12 cellular contexts compared by ENCODE assay signal in the genomic region with DNA sequence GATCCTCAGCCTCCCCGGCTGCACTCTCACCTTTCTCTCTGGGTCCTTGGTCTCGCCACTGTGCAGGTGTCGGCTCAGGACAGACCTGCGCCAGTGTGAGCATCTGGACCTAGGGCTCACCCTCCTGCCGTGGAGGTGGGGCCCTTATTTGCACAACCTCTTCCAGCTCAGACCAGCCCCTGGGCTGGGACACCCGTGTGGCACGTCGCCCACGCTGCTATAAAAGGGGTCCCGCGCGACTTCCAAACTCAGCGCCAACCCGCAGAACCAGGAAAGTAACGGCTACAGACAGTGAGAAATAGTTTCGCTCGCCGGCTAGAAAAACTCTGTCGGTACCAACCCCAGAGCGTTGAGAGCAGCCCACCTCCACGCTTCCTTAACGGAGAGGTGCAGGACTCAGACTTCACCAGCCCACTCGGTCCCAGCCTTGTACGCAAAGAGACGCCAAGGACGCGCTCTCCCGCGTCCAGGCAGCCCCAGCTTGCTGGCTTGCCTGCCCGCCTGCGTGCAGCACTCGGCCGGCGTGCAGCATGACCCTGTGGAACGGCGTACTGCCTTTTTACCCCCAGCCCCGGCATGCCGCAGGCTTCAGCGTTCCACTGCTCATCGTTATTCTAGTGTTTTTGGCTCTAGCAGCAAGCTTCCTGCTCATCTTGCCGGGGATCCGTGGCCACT. TPM values are rescaled to one million over a fixed set of nuclear protein-coding genes. Genes with fewer than 3 reads are reported as not detected.
DNase-seq lines count a peak whose midpoint lies in the region; ATAC-seq and TF ChIP-seq lines count a peak whose summit lies in the region.
"Had no signal": no experiment of that assay in that cellular context is flagged by ENCODE, and none has a peak within 500 bp of the region (broad histone marks: within the 10 kb centered on the region; RNA-seq: fewer than 3 reads in every experiment).

TSS of gene DUOX2 (minus strand) at position 97 of the 675 bp plus-strand sequence. CDS start 761 bp downstream, outside the sequence.
TSS of gene DUOXA2 (plus strand) at position 251 of the 675 bp plus-strand sequence. CDS start at position 531, 280 bp downstream.

- no peaks in the 10 kb centered on the region for H3K79me2 ChIP-seq in Karpas-422 (ENCODE audit: low read length)
- no peaks in the 10 kb centered on the region for H3K79me2 ChIP-seq in parathyroid adenoma

- 10% methylated on average over 42 of the region's 42 CpGs for WGBS in ectodermal cell, 2 experiments
- whole genome bisulfite sequencing in body of pancreas, 2 donors = 2 to 4% methylated on average over 25 to 42 of the region's 42 CpGs

- H3K36me3 ChIP-seq in Karpas-422 (ENCODE audit: insufficient read depth, low read length) (no peaks in the 10 kb centered on the region), ectodermal cell (ENCODE audit: control insufficient read depth, insufficient read depth, low read length) (no peaks in the 10 kb centered on the region), parathyroid adenoma (ENCODE audit: control insufficient read depth, insufficient read depth, low read length) (no peaks in the 10 kb centered on the region), body of pancreas (replicated peaks in 1 of 2; ENCODE audit: insufficient read depth in 1 of 2, low read depth in 2 of 2) (no peaks in the 10 kb centered on the region)

- H3K9ac ChIP-seq in Karpas-422 (ENCODE audit: low read length) = no peak within 1 kb of the TSS
- H3K9ac ChIP-seq in parathyroid adenoma = no peak within 1 kb of the TSS

- TF ChIP-seq CTCF in parathyroid adenoma (IDR thresholded peaks at IDR 0.05) (no peak), body of pancreas (IDR thresholded peaks at IDR 0.05) (no peak)

- no peak for TF ChIP-seq POLR2A in body of pancreas (IDR thresholded peaks at IDR 0.05)

- H2AFZ ChIP-seq in Karpas-422 (ENCODE audit: low read length) = no peak within 1 kb of the TSS
- no peak within 1 kb of the TSS for H2AFZ ChIP-seq in parathyroid adenoma

- H3K4me1 ChIP-seq in Karpas-422 (ENCODE audit: low read length) = peaks cover 9% of the 10 kb centered on the region
- peaks cover 12% of the 10 kb centered on the region for H3K4me1 ChIP-seq in ectodermal cell (ENCODE audit: control insufficient read depth, insufficient read depth, low read length)
- no peaks in the 10 kb centered on the region for H3K4me1 ChIP-seq in parathyroid adenoma
- H3K4me1 ChIP-seq in body of pancreas = peaks cover 41% of the 10 kb centered on the region

- ATAC-seq in body of pancreas (no peak), GM18907 (IDR thresholded peaks at IDR 0.05; ENCODE audit: unreplicated experiment) (no peak), HG03565 (IDR thresholded peaks at IDR 0.05; ENCODE audit: unreplicated experiment) (no peak)

- H3K4me3 ChIP-seq in Karpas-422 (ENCODE audit: low read length) (peak within 1 kb of the TSS; percentile 37; the same call in 1 of the 2 replicates), ectodermal cell (ENCODE audit: insufficient read depth, low read depth, low read length) (peak within 1 kb of the TSS; percentile 27), parathyroid adenoma (ENCODE audit: low read depth, low read length) (no peak within 1 kb of the TSS), body of pancreas (no peak within 1 kb of the TSS)

- peak within 1 kb of the TSS; percentile 36 for H3K4me2 ChIP-seq in Karpas-422 (ENCODE audit: low read depth, low read length, poor library complexity, severe bottlenecking)
- H3K4me2 ChIP-seq in parathyroid adenoma (ENCODE audit: low read length) = peak within 1 kb of the TSS; percentile 12

- no peaks in the 10 kb centered on the region for H3K27me3 ChIP-seq in Karpas-422 (ENCODE audit: low read length)
- H3K27me3 ChIP-seq in ectodermal cell (ENCODE audit: control insufficient read depth, insufficient read depth, low read length, poor library complexity, severe bottlenecking) = peaks cover 87% of the 10 kb centered on the region
- H3K27me3 ChIP-seq in parathyroid adenoma (ENCODE audit: control insufficient read depth, insufficient read depth, low read length) = no peaks in the 10 kb centered on the region
- peaks cover 0 to 39% of the 10 kb centered on the region in 2 donors for H3K27me3 ChIP-seq in body of pancreas

- H3K9me2 ChIP-seq in Karpas-422 (replicated peaks; ENCODE audit: insufficient read depth, low read length) = no peaks in the 10 kb centered on the region

- H3K9me3 ChIP-seq in Karpas-422 (ENCODE audit: low read length) = no peaks in the 10 kb centered on the region
- no peaks in the 10 kb centered on the region for H3K9me3 ChIP-seq in ectodermal cell (ENCODE audit: control insufficient read depth, low read length)
- H3K9me3 ChIP-seq in parathyroid adenoma (ENCODE audit: control insufficient read depth, low read length) = no peaks in the 10 kb centered on the region
- no peaks in the 10 kb centered on the region for H3K9me3 ChIP-seq in body of pancreas

- H3K27ac ChIP-seq in Karpas-422 (ENCODE audit: low read length) (no peak within 1 kb of the TSS), ectodermal cell (ENCODE audit: insufficient read depth, low read depth, low read length, poor library complexity, severe bottlenecking) (no peak within 1 kb of the TSS), parathyroid adenoma (no peak within 1 kb of the TSS), body of pancreas (no peak within 1 kb of the TSS)

- intact Hi-C loops in body of pancreas (cut with DNase I) = no loop called here

- DNase-seq in NCI-H1417 (lab: John Stamatoyannopoulos, UW) = peak in 2 of 3 experiments; percentile 16 to 28
- no peak for DNase-seq in NCI-H1417 treated with DMSO at 0.1 percent for 48 hours (lab: John Stamatoyannopoulos, UW)
- DNase-seq in Karpas-422 = no peak
- no peak for DNase-seq in body of pancreas
- DNase-seq: activated CD4-positive, alpha-beta T cell treated with anti-CD3 and anti-CD28 coated beads for 48 hours; caudate nucleus; OCI-M1 had no signal

- no peaks in the 10 kb centered on the region for H4K20me1 ChIP-seq in Karpas-422 (ENCODE audit: insufficient read depth, low read depth, low read length)

RNA-seq across cellular contexts. Expression of gene DUOX2, which starts in this region (rescaled TPM):
- 0.07 and 0.45 TPM in 2 replicates for total RNA-seq in Karpas-422 (2014; rRNA removed; shearing (Covaris generic); ENCODE audit: low replicate concordance)
- not detected for polyA plus RNA-seq in ectodermal cell (2013, experiment 1 of 4)
- polyA plus RNA-seq in ectodermal cell (2013, experiment 2 of 4) = 0.20 TPM
- polyA plus RNA-seq in ectodermal cell (2013, experiment 3 of 4) = not detected
- 0.24 TPM for polyA plus RNA-seq in ectodermal cell (2013, experiment 4 of 4)
- under 1 TPM; under 0.01 to 0.26 TPM for total RNA-seq in body of pancreas
- total RNA-seq: glomerular endothelial cell had no signal

RNA-seq across cellular contexts. Expression of gene DUOXA2, which starts in this region (rescaled TPM):
- total RNA-seq in Karpas-422 (2014; rRNA removed; shearing (Covaris generic); ENCODE audit: low replicate concordance) = not detected in 2 replicates
- polyA plus RNA-seq in ectodermal cell (2013, experiment 1 of 4) = not detected
- not detected for polyA plus RNA-seq in ectodermal cell (2013, experiment 2 of 4)
- polyA plus RNA-seq in ectodermal cell (2013, experiment 3 of 4) = 0.16 TPM
- not detected for polyA plus RNA-seq in ectodermal cell (2013, experiment 4 of 4)
- total RNA-seq in body of pancreas = not detected
- total RNA-seq: glomerular endothelial cell had no signal

Comparison
In these comparisons a context has a peak if more than half of its experiments do, and no peak if none do; other contexts are left out.
1. DNase-seq: peak in NCI-H1417 (2 of 3); none in NCI-H1417 treated with DMSO at 0.1 percent for 48 hours (single experiment), Karpas-422 (single experiment) and body of pancreas (0 of 4).
2. H3K4me3 ChIP-seq: peak in Karpas-422 (single experiment) and ectodermal cell (single experiment); none in parathyroid adenoma (single experiment) and body of pancreas (0 of 2).